Comparison of ENCODE assay signal across 17 cellular contexts in genomic region chr1:152312169-152312568, GRCh38. TPM values are rescaled to one million over a fixed set of nuclear protein-coding genes. Genes with fewer than 3 reads are reported as not detected.
"Had no signal": no experiment of that assay in that cellular context is flagged by ENCODE, and none has a peak within 500 bp of the region (broad histone marks: within the 10 kb centered on the region; RNA-seq: fewer than 3 reads in every experiment).

No MANE protein-coding gene starts in this region.

RNA-seq across cellular contexts. Expression of gene FLG, which starts 12.9 kb away (rescaled TPM):
- total RNA-seq: activated naive CD4-positive, alpha-beta T cell treated with anti-CD3 and anti-CD28 coated beads for 36 hours; activated naive CD4-positive, alpha-beta T cell treated with anti-CD3 and anti-CD28 coated beads, Interleukin-2, amount 50 U/mL, for 72 hours; activated naive CD8-positive, alpha-beta T cell treated with anti-CD3 and anti-CD28 coated beads for 36 hours; activated naive CD8-positive, alpha-beta T cell treated with anti-CD3 and anti-CD28 coated beads, Interleukin-2, amount 10 ng/mL, durations not matched to agents 7 days and 5 days; activated T-cell treated with anti-CD3 and anti-CD28 coated beads, Interleukin-2, amount 50 U/mL, for 4 hours; activated T-cell treated with anti-CD3 and anti-CD28 coated beads, Interleukin-2, amount 50 U/mL, for 72 hours; activated T-helper 1 cell treated with anti-CD3 and anti-CD28 coated beads, Interleukin-12 subunit alpha, Interleukin-12 subunit beta, Interleukin-2, Interleukin-4 antibody, amounts not matched to agents 30 ng/mL and 10 ng/mL and 1 ng/mL, durations not matched to agents 14 hours and 24 hours and 36 hours; activated T-helper 17 cell treated with anti-CD3 and anti-CD28 coated beads, Interleukin-2, amount 50 U/mL, for 72 hours; activated T-helper 2 cell treated with anti-CD3 and anti-CD28 coated beads, Interferon-gamma antibody, Interleukin-2, Interleukin-4, amounts not matched to agents 10 μg/mL and 5 μg/mL and 100 μg/mL, durations not matched to agents 14 hours and 24 hours and 36 hours; adrenal gland; ascending aorta; body of pancreas; breast epithelium; cardiac muscle cell had no signal

RNA-seq across cellular contexts. Expression of gene FLG2, which starts 47.6 kb away (rescaled TPM):
- total RNA-seq: activated naive CD4-positive, alpha-beta T cell treated with anti-CD3 and anti-CD28 coated beads for 36 hours; activated naive CD4-positive, alpha-beta T cell treated with anti-CD3 and anti-CD28 coated beads, Interleukin-2, amount 50 U/mL, for 72 hours; activated naive CD8-positive, alpha-beta T cell treated with anti-CD3 and anti-CD28 coated beads for 36 hours; activated naive CD8-positive, alpha-beta T cell treated with anti-CD3 and anti-CD28 coated beads, Interleukin-2, amount 10 ng/mL, durations not matched to agents 7 days and 5 days; activated T-cell treated with anti-CD3 and anti-CD28 coated beads, Interleukin-2, amount 50 U/mL, for 4 hours; activated T-cell treated with anti-CD3 and anti-CD28 coated beads, Interleukin-2, amount 50 U/mL, for 72 hours; activated T-helper 1 cell treated with anti-CD3 and anti-CD28 coated beads, Interleukin-12 subunit alpha, Interleukin-12 subunit beta, Interleukin-2, Interleukin-4 antibody, amounts not matched to agents 30 ng/mL and 10 ng/mL and 1 ng/mL, durations not matched to agents 14 hours and 24 hours and 36 hours; activated T-helper 17 cell treated with anti-CD3 and anti-CD28 coated beads, Interleukin-2, amount 50 U/mL, for 72 hours; activated T-helper 2 cell treated with anti-CD3 and anti-CD28 coated beads, Interferon-gamma antibody, Interleukin-2, Interleukin-4, amounts not matched to agents 10 μg/mL and 5 μg/mL and 100 μg/mL, durations not matched to agents 14 hours and 24 hours and 36 hours; adrenal gland; aorta; ascending aorta; astrocyte; body of pancreas; breast epithelium; cardiac muscle cell; cerebellum had no signal
